In the genomic region with DNA sequence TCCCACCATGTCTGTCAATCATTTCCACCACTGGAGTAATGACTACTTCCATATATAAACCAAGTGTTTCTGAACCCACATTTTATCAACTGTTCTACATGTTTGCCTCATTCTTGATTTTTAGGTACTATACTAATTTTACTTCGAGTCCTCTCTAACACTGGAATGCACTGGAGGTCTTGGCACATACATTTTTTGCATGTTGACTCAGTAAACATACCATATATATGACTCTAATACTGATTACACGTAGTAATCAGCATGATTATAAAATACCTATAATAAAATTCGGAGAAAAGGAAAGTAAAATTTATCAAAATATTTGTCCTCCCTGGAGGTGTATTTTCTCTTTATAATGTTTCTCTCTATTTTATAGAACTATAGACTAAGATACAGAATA, we compare ENCODE assay signal across 28 cellular contexts.
"Had no signal": no experiment of that assay in that cellular context is flagged by ENCODE, and none has a peak within 500 bp of the region (broad histone marks: within the 10 kb centered on the region; RNA-seq: fewer than 3 reads in every experiment).

No MANE protein-coding gene starts in this region.

- H3K36me3 ChIP-seq: left lung, lower lobe of right lung, pancreas, prostate gland, stomach, suprapubic skin, thoracic aorta, tibial artery, uterus had no signal

- ATAC-seq: left colon; left lung; lower lobe of right lung; naive thymus-derived CD8-positive, alpha-beta T cell; pancreas; right cardiac atrium; sciatic nerve; stimulated activated naive B cell treated with anti-CD40 and anti-IgM and Interleukin-4, amounts not matched to agents 10 μg/mL and 1 μg/mL and 100 μg/mL, for 72 hours; stimulated activated naive CD8-positive, alpha-beta T cell treated with anti-CD3 and anti-CD28 coated beads, Interleukin-15, Interleukin-2, amounts not matched to agents 100 U/mL and 50 U/mL, for 24 hours had no signal

- H3K4me3 ChIP-seq: left lung, lower lobe of right lung, pancreas, prostate gland, skin epidermis, stomach, suprapubic skin, thoracic aorta, tibial artery, uterus had no signal

- H3K9me3 ChIP-seq: pancreas, prostate gland, suprapubic skin, uterus had no signal

- DNase-seq: hypothalamus; immature natural killer cell; kidney; left colon; left lung; lower lobe of right lung; mammary epithelial cell; mesenchymal stem cell; naive thymus-derived CD8-positive, alpha-beta T cell; nucleus accumbens; pancreas; posterior cingulate gyrus; retina; right cardiac atrium; stimulated activated CD4-positive, alpha-beta T cell treated with anti-CD3 and anti-CD28 coated beads, Interleukin-12 subunit alpha, Interleukin-12 subunit beta, amount 100 ng/mL, for 4 hours; stimulated activated CD4-positive, alpha-beta T cell treated with anti-CD3 and anti-CD28 coated beads, Interleukin-15, amount 100 ng/mL, for 24 hours; stimulated activated CD4-positive, alpha-beta T cell treated with anti-CD3 and anti-CD28 coated beads, Interleukin-2, amount 100 ng/mL, for 24 hours; stimulated activated CD4-positive, alpha-beta T cell treated with anti-CD3 and anti-CD28 coated beads, Interleukin-4, amount 100 ng/mL, for 1 hour; stimulated activated naive B cell treated with anti-CD40 and anti-IgM and Interleukin-4, amounts not matched to agents 10 μg/mL and 1 μg/mL and 100 μg/mL, for 72 hours; stimulated activated naive CD8-positive, alpha-beta T cell treated with anti-CD3 and anti-CD28 coated beads, Interleukin-15, Interleukin-2, amounts not matched to agents 100 U/mL and 50 U/mL, for 24 hours; stomach; tibial artery; uterus had no signal

- H3K27me3 ChIP-seq: left lung, pancreas, stomach, suprapubic skin, tibial artery, uterus had no signal

- H3K4me1 ChIP-seq: left lung, lower lobe of right lung, pancreas, prostate gland, stomach, suprapubic skin, tibial artery, uterus had no signal

- H3K27ac ChIP-seq: left lung, lower lobe of right lung, pancreas, prostate gland, skin epidermis, stomach, suprapubic skin, thoracic aorta, tibial artery, uterus had no signal
